In genomic region chr2:240561325-240561971, GRCh38 we compare ENCODE assay signal across 8 cellular contexts. TPM values are rescaled to one million over a fixed set of nuclear protein-coding genes. Genes with fewer than 3 reads are reported as not detected.
DNase-seq lines count a peak whose midpoint lies in the region; ATAC-seq and TF ChIP-seq lines count a peak whose summit lies in the region.

No MANE protein-coding gene starts in this region.

- H3K27ac Mint-ChIP-seq in Calu3 (ENCODE audit: unreplicated experiment): peak overlapping the region; percentile 94
- peak overlapping the region; percentile 92 for H3K27ac Mint-ChIP-seq in dendritic cell treated with granulocyte-macrophage colony-stimulating factor and Interleukin-4, amounts not matched to agents 40 ng/mL and 50 ng/mL, for 4 days

- H3K9me3 ChIP-seq in Peyer's patch (no peaks in the 10 kb centered on the region), mucosa of descending colon (no peaks in the 10 kb centered on the region)

- H3K36me3 ChIP-seq in Peyer's patch (no peaks in the 10 kb centered on the region), mucosa of descending colon (ENCODE audit: low read depth) (no peaks in the 10 kb centered on the region)

- no peak for TF ChIP-seq CTCF in Calu3 (IDR thresholded peaks at IDR 0.05; ENCODE audit: unreplicated experiment)
- TF ChIP-seq CTCF in Peyer's patch (IDR thresholded peaks at IDR 0.05): peak in 1 of 6 experiments; percentile 8
- TF ChIP-seq CTCF in mucosa of descending colon (IDR thresholded peaks at IDR 0.05): no peak

- CTCF ChIA-PET in Calu3 (lab: Charles Lee): interaction anchor here (0.6 to 1.0 kb wide), 2 partner anchors 19 to 27 kb away, joined by 3 read pairs; no protein-coding TSS in a partner anchor

- intact Hi-C loops in Calu3 (cut with micrococcal nuclease; ENCODE audit: unreplicated experiment): no loop called here
- intact Hi-C loops in dendritic cell treated with granulocyte-macrophage colony-stimulating factor and Interleukin-4, amounts not matched to agents 40 ng/mL and 50 ng/mL, for 4 days (cut with micrococcal nuclease): loop anchor here (2.0 to 10.0 kb wide), 3 partner anchors 25 to 1053 kb away; partner anchors contain the start of gene CAPN10
- intact Hi-C loops in mucosa of descending colon (cut with DNase I, micrococcal nuclease): no loop called here

- ATAC-seq in mucosa of descending colon: no peak

- H3K4me3 ChIP-seq in Peyer's patch (peak overlapping the region; percentile 81 to 98 (median 90)), mucosa of descending colon (no peak overlapping the region)

- no peaks in the 10 kb centered on the region for H3K27me3 Mint-ChIP-seq in Calu3 (ENCODE audit: unreplicated experiment)
- no peaks in the 10 kb centered on the region for H3K27me3 Mint-ChIP-seq in dendritic cell treated with granulocyte-macrophage colony-stimulating factor and Interleukin-4, amounts not matched to agents 40 ng/mL and 50 ng/mL, for 4 days

- no peak for TF ChIP-seq POLR2A in Peyer's patch (IDR thresholded peaks at IDR 0.05)

- no peaks in the 10 kb centered on the region for H3K9me3 Mint-ChIP-seq in Calu3 (ENCODE audit: low read depth, unreplicated experiment)
- H3K9me3 Mint-ChIP-seq in dendritic cell treated with granulocyte-macrophage colony-stimulating factor and Interleukin-4, amounts not matched to agents 40 ng/mL and 50 ng/mL, for 4 days: no peaks in the 10 kb centered on the region

- TSS peak; percentile 85 for BruUV-seq in Calu3 (replicated peaks; lab: Mats Ljungman, UMichigan)

- DNase-seq in Calu3 (no peak), H4 (ENCODE audit: low spot score) (peak; percentile 49), Peyer's patch (peak in 2 of 3 donors; percentile 27 to 51), mucosa of gallbladder (ENCODE audit: low spot score) (peak; percentile 23), ecto neural progenitor cell (ENCODE audit: low spot score) (no peak), NCI-H1436 (lab: John Stamatoyannopoulos, UW) (no peak), mucosa of descending colon (no peak)

- H3K36me3 Mint-ChIP-seq in Calu3 (ENCODE audit: insufficient read depth, unreplicated experiment): peaks cover 84% of the 10 kb centered on the region
- H3K36me3 Mint-ChIP-seq in dendritic cell treated with granulocyte-macrophage colony-stimulating factor and Interleukin-4, amounts not matched to agents 40 ng/mL and 50 ng/mL, for 4 days (ENCODE audit: low read depth): peaks cover 52% of the 10 kb centered on the region

- no peaks in the 10 kb centered on the region for H3K27me3 ChIP-seq in Peyer's patch

- peak overlapping the region; percentile 93 for H3K4me3 Mint-ChIP-seq in Calu3 (ENCODE audit: low read depth, unreplicated experiment)
- peak overlapping the region; percentile 78 for H3K4me3 Mint-ChIP-seq in dendritic cell treated with granulocyte-macrophage colony-stimulating factor and Interleukin-4, amounts not matched to agents 40 ng/mL and 50 ng/mL, for 4 days

- peak overlapping the region; percentile 97 to 100 (median 99) for H3K27ac ChIP-seq in Peyer's patch

- peaks cover 56% of the 10 kb centered on the region for H3K4me1 Mint-ChIP-seq in Calu3 (ENCODE audit: low read depth, unreplicated experiment)
- H3K4me1 Mint-ChIP-seq in dendritic cell treated with granulocyte-macrophage colony-stimulating factor and Interleukin-4, amounts not matched to agents 40 ng/mL and 50 ng/mL, for 4 days (ENCODE audit: low read depth): peaks cover 78% of the 10 kb centered on the region

- H3K4me1 ChIP-seq in Peyer's patch (peaks cover 4 to 57% (median 41%) of the 10 kb centered on the region in 4 donors), mucosa of descending colon (ENCODE audit: low read depth) (peaks cover 68% of the 10 kb centered on the region)

RNA-seq across cellular contexts. Expression of gene DUSP28, which starts 1.3 kb away (rescaled TPM):
- total RNA-seq in Calu3 (2022) (5.1 and 8.5 TPM in 2 replicates), Peyer's patch (10 to 100 TPM in 1 of 4 donors, 1 to 10 TPM in 3; 4.2 to 10.1 (median 7.1) TPM), mucosa of gallbladder (4.0 TPM), mucosa of descending colon (1 to 10 TPM; 3.5 to 5.3 (median 4.3) TPM)
- 2.2 and 5.6 TPM in 2 replicates for total RNA-seq in H4 (2014; rRNA removed; shearing (Covaris generic))

RNA-seq across cellular contexts. Expression of gene ANKMY1, which starts 3.7 kb away (rescaled TPM):
- total RNA-seq in Calu3 (2022) (34.9 and 38.2 TPM in 2 replicates), Peyer's patch (10 to 100 TPM; 27.8 to 89.1 (median 40.1) TPM), mucosa of gallbladder (25.6 TPM), mucosa of descending colon (10 to 100 TPM; 23.0 to 32.7 (median 23.5) TPM)
- total RNA-seq in H4 (2014; rRNA removed; shearing (Covaris generic)): 6.1 and 12.7 TPM in 2 replicates

RNA-seq across cellular contexts. Expression of gene RNPEPL1, which starts 6.8 kb away (rescaled TPM):
- total RNA-seq in Calu3 (2022) (80.6 and 82.9 TPM in 2 replicates), Peyer's patch (100 to 1,000 TPM in 3 of 4 donors, 10 to 100 TPM in 1; 85.0 to 175 (median 154) TPM), mucosa of gallbladder (91.8 TPM), mucosa of descending colon (100 to 1,000 TPM in 1 of 3 donors, 10 to 100 TPM in 2; 76.4 to 119 (median 76.9) TPM)
- total RNA-seq in H4 (2014; rRNA removed; shearing (Covaris generic)): 2.7 and 8.1 TPM in 2 replicates

RNA-seq across cellular contexts. Expression of gene CAPN10, which starts 25.1 kb away (rescaled TPM):
- 49.3 and 52.6 TPM in 2 replicates for total RNA-seq in Calu3 (2022)
- 3.1 and 5.7 TPM in 2 replicates for total RNA-seq in H4 (2014; rRNA removed; shearing (Covaris generic))
- total RNA-seq in Peyer's patch: 10 to 100 TPM; 48.3 to 96.4 (median 78.9) TPM
- 56.1 TPM for total RNA-seq in mucosa of gallbladder
- total RNA-seq in mucosa of descending colon: 10 to 100 TPM; 34.0 to 55.5 (median 40.4) TPM

Comparison
In these comparisons a context has a peak if more than half of its experiments do, and no peak if none do; other contexts are left out.
1. DNase-seq: peak in H4 (single experiment), Peyer's patch (2 of 3) and mucosa of gallbladder (single experiment); none in Calu3 (single experiment), ecto neural progenitor cell (single experiment), NCI-H1436 (single experiment) and mucosa of descending colon (0 of 3).